Comparison of ENCODE assay signal across 8 cellular contexts in the genomic region with DNA sequence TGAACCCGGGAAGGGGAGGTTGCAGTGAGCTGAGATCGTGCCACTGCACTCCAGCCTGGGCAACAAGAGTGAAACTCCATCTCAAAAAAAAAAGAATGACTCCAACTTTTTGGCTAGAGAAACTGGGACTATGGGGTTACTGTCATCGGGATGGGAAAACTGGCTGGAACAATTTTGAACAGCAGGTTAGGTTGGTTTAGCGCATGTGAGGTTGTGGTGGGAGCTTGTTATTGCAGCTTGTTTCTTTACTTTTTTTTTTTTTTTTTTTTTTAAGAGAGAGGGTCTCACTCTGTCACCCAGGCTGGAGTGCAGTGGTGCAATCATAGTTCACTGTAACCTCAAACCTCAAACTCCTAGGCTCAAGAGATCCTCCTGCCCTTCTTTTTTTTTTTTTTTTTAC. TPM values are rescaled to one million over a fixed set of nuclear protein-coding genes. Genes with fewer than 3 reads are reported as not detected.
DNase-seq lines count a peak whose midpoint lies in the region; ATAC-seq and TF ChIP-seq lines count a peak whose summit lies in the region.
"Not testable (repeated sequence)": the region's sequence is repeated elsewhere in the genome, so short reads cannot be mapped to it uniquely, and the experiment has no call there.
"Had no signal": no experiment of that assay in that cellular context is flagged by ENCODE, and none has a peak within 500 bp of the region (broad histone marks: within the 10 kb centered on the region; RNA-seq: fewer than 3 reads in every experiment).

No MANE protein-coding gene starts in this region.

- not testable (repeated sequence) for H3K9me3 ChIP-seq in IMR-90 (ENCODE audit: control insufficient read depth, insufficient read depth, low read length); endodermal cell (ENCODE audit: control insufficient read depth, low read length)

- H3K36me3 Mint-ChIP-seq in activated CD4-positive, alpha-beta memory T cell treated with anti-CD3 and anti-CD28 coated beads for 36 hours, result peaks cover 21% of the 10 kb centered on the region
- H3K36me3 Mint-ChIP-seq in endodermal cell (ENCODE audit: low read depth) (peaks cover 52% of the 10 kb centered on the region), progenitor cell of endocrine pancreas (ENCODE audit: insufficient read depth) (peaks cover 13% of the 10 kb centered on the region)

- in situ Hi-C loops in IMR-90 (cut with MboI; ENCODE audit: low sequenced_read_pairs), result not testable (repeated sequence)
- in situ Hi-C loops in astrocyte of the cerebellum (cut with HindIII; ENCODE audit: low sequenced_read_pairs), result loop anchor here (5.0 kb wide), 1 partner anchor 101 kb away; no protein-coding TSS in a partner anchor

- not testable (repeated sequence) for H3K27ac ChIP-seq in IMR-90 (ENCODE audit: insufficient read depth, low read length); endodermal cell (ENCODE audit: low read depth, low read length)

- H4K91ac ChIP-seq in IMR-90 (ENCODE audit: insufficient read depth, low read depth, low read length), result not testable (repeated sequence)

- H4K20me1 ChIP-seq in IMR-90 (ENCODE audit: insufficient read depth, low read length), result peaks cover 27% of the 10 kb centered on the region

- H2AK9ac ChIP-seq in IMR-90 (replicated peaks; ENCODE audit: low read depth, low read length, poor library complexity), result not testable (repeated sequence)

- intact Hi-C loops in IMR-90 (cut with micrococcal nuclease); activated CD4-positive, alpha-beta memory T cell treated with anti-CD3 and anti-CD28 coated beads for 36 hours (cut with micrococcal nuclease): not testable (repeated sequence)

- not testable (repeated sequence) for H3K4me3 ChIP-seq in IMR-90 (ENCODE audit: insufficient read depth, low read depth, low read length); NB4 (ENCODE audit: low read depth, low read length); astrocyte of the cerebellum (ENCODE audit: low read depth, low read length); endodermal cell (ENCODE audit: low read length)

- not testable (repeated sequence) for H3K56ac ChIP-seq in IMR-90 (ENCODE audit: extremely low read depth, insufficient read depth, low read length)

- H3K4me2 ChIP-seq in IMR-90 (ENCODE audit: low read depth, low read length), result not testable (repeated sequence)

- 100% methylated on average over 2 of the region's 4 CpGs; no CpG with 5 or more reads in 1 of the 2 experiments for WGBS in IMR-90 (ENCODE audit: extremely low coverage in 2 of 2, insufficient read length in 1 of 2), 2 experiments
- WGBS in endodermal cell (ENCODE audit: insufficient coverage in 1 of 2, insufficient read length in 1 of 2), 2 experiments, result 93 to 97% methylated on average over 2 to 4 of the region's 4 CpGs

- peak overlapping the region; percentile 1 for H3K27ac Mint-ChIP-seq in activated CD4-positive, alpha-beta memory T cell treated with anti-CD3 and anti-CD28 coated beads for 36 hours
- not testable (repeated sequence) for H3K27ac Mint-ChIP-seq in endodermal cell
- peak overlapping the region; percentile 5 for H3K27ac Mint-ChIP-seq in progenitor cell of endocrine pancreas

- H2BK120ac ChIP-seq in IMR-90 (ENCODE audit: low read depth, low read length), result not testable (repeated sequence)

- not testable (repeated sequence) for H3K9ac ChIP-seq in IMR-90 (ENCODE audit: low read depth, low read length); endodermal cell (ENCODE audit: extremely low read depth, low read length, poor library complexity, severe bottlenecking)

- H3K4ac ChIP-seq in IMR-90 (ENCODE audit: low read depth, low read length), result 0 out of 2 replicates have a peak overlapping the region, but pooled peaks have one; percentile 21

- DNase-seq in DMS 273 (lab: John Stamatoyannopoulos, UW; ENCODE audit: unreplicated experiment) (peak; percentile 14), NB4 (ENCODE audit: low read depth) (peak; percentile 48)
- not testable (repeated sequence) for DNase-seq in IMR-90; activated CD4-positive, alpha-beta memory T cell treated with anti-CD3 and anti-CD28 coated beads for 36 hours; astrocyte of the cerebellum (ENCODE audit: low read depth); endodermal cell; progenitor cell of endocrine pancreas (ENCODE audit: low spot score, unreplicated experiment)

- H3K9me1 ChIP-seq in IMR-90 (ENCODE audit: insufficient read depth, low read length), result not testable (repeated sequence)

- not testable (repeated sequence) for H4K5ac ChIP-seq in IMR-90 (ENCODE audit: low read depth, low read length)

- POLR2A ChIA-PET in IMR-90 (lab: Charles Lee; ENCODE audit: unreplicated experiment), result not testable (repeated sequence)
- POLR2A ChIA-PET in activated CD4-positive, alpha-beta memory T cell treated with anti-CD3 and anti-CD28 coated beads for 36 hours (lab: Charles Lee), result interaction anchor here (1.1 kb wide), 2 partner anchors 13 to 24 kb away, joined by 3 to 4 read pairs; no protein-coding TSS in a partner anchor

- BruUV-seq in IMR-90 (replicated peaks; lab: Mats Ljungman, UMichigan), result not testable (repeated sequence)

- H3K27me3 ChIP-seq in IMR-90 (ENCODE audit: control insufficient read depth, insufficient read depth, low read length); endodermal cell (ENCODE audit: control insufficient read depth, insufficient read depth, low read length, poor library complexity, severe bottlenecking): not testable (repeated sequence)

- not testable (repeated sequence) for H4K8ac ChIP-seq in IMR-90 (ENCODE audit: low read depth in 2 of 2, low read length in 2 of 2)

- CTCF ChIA-PET in IMR-90 (lab: Yijun Ruan, JAX), result interaction anchor here (0.6 to 1.5 kb wide), 4 partner anchors 12 to 70 kb away, joined by 3 to 5 read pairs (median 3); no protein-coding TSS in a partner anchor
- CTCF ChIA-PET in activated CD4-positive, alpha-beta memory T cell treated with anti-CD3 and anti-CD28 coated beads for 36 hours (lab: Charles Lee), result interaction anchor here (0.6 to 2.8 kb wide), 4 partner anchors 11 to 134 kb away, joined by 3 to 10 read pairs (median 4); no protein-coding TSS in a partner anchor

- not testable (repeated sequence) for H2BK5ac ChIP-seq in IMR-90 (ENCODE audit: low read depth, low read length, poor library complexity, severe bottlenecking)

- H2BK15ac ChIP-seq in IMR-90 (ENCODE audit: low read depth, low read length), result not testable (repeated sequence)

- not testable (repeated sequence) for H3K4me3 Mint-ChIP-seq in activated CD4-positive, alpha-beta memory T cell treated with anti-CD3 and anti-CD28 coated beads for 36 hours; endodermal cell; progenitor cell of endocrine pancreas (ENCODE audit: low read depth)

- not testable (repeated sequence) for H2AFZ ChIP-seq in IMR-90 (replicated peaks; ENCODE audit: low read length, poor library complexity)

- 0 out of 2 replicates have a peak overlapping the region, but pooled peaks have one; percentile 75 for H2AK5ac ChIP-seq in IMR-90 (ENCODE audit: low read depth, low read length)

- peaks cover 13% of the 10 kb centered on the region for H3K4me1 ChIP-seq in IMR-90 (ENCODE audit: control insufficient read depth, insufficient read depth, low read length)
- H3K4me1 ChIP-seq in endodermal cell (ENCODE audit: control insufficient read depth, insufficient read depth, low read length), result not testable (repeated sequence)

- TF ChIP-seq RAD21 in IMR-90 (IDR thresholded peaks at IDR 0.05; ENCODE audit: low read length), result not testable (repeated sequence)

- ATAC-seq in IMR-90 (ENCODE audit: low read depth), result not testable (repeated sequence)

- H3K4me1 Mint-ChIP-seq in activated CD4-positive, alpha-beta memory T cell treated with anti-CD3 and anti-CD28 coated beads for 36 hours (ENCODE audit: low read depth), result peaks cover 41% of the 10 kb centered on the region
- H3K4me1 Mint-ChIP-seq in endodermal cell, result peaks cover 12% of the 10 kb centered on the region
- not testable (repeated sequence) for H3K4me1 Mint-ChIP-seq in progenitor cell of endocrine pancreas (ENCODE audit: low read depth)

- H3K9me3 Mint-ChIP-seq in activated CD4-positive, alpha-beta memory T cell treated with anti-CD3 and anti-CD28 coated beads for 36 hours; endodermal cell; progenitor cell of endocrine pancreas (ENCODE audit: low read depth): not testable (repeated sequence)

- H2BK20ac ChIP-seq in IMR-90 (ENCODE audit: low read depth, low read length), result not testable (repeated sequence)

- dilution Hi-C loops in IMR-90 (cut with HindIII; ENCODE audit: low sequenced_read_pairs, unreplicated experiment), result not testable (repeated sequence)

- H3K14ac ChIP-seq in IMR-90 (replicated peaks; ENCODE audit: low read depth, low read length), result not testable (repeated sequence)

- not testable (repeated sequence) for H3K23ac ChIP-seq in IMR-90 (ENCODE audit: low read depth, low read length)

- H3K27me3 Mint-ChIP-seq in activated CD4-positive, alpha-beta memory T cell treated with anti-CD3 and anti-CD28 coated beads for 36 hours; endodermal cell (ENCODE audit: insufficient read depth); progenitor cell of endocrine pancreas: not testable (repeated sequence)

- H3K79me1 ChIP-seq in IMR-90 (ENCODE audit: low read depth in 1 of 2, low read length in 2 of 2), result peaks cover 18 to 60% of the 10 kb centered on the region in 2 experiments

- not testable (repeated sequence) for H3K36me3 ChIP-seq in IMR-90 (ENCODE audit: control insufficient read depth, insufficient read depth, low read length)
- peaks cover 81% of the 10 kb centered on the region for H3K36me3 ChIP-seq in endodermal cell (ENCODE audit: control insufficient read depth, insufficient read depth, low read length)

- H3K18ac ChIP-seq in IMR-90 (ENCODE audit: low read depth, low read length), result not testable (repeated sequence)

- not testable (repeated sequence) for TF ChIP-seq CTCF in IMR-90 (conservative IDR thresholded peaks at IDR 0.05; ENCODE audit: low read depth, low read length); NB4 (IDR thresholded peaks at IDR 0.05; ENCODE audit: low read depth, low read length); progenitor cell of endocrine pancreas (IDR thresholded peaks at IDR 0.05; ENCODE audit: unreplicated experiment)
- TF ChIP-seq CTCF in astrocyte of the cerebellum (IDR thresholded peaks at IDR 0.05; ENCODE audit: low read depth, low read length, missing control alignments) (peak; percentile 6), endodermal cell (conservative IDR thresholded peaks at IDR 0.05) (peak; percentile 46)

- TF ChIP-seq POLR2A in IMR-90 (IDR thresholded peaks at IDR 0.05; ENCODE audit: low read depth, low read length); NB4 (IDR thresholded peaks at IDR 0.05; ENCODE audit: extremely low read depth, insufficient read length): not testable (repeated sequence)

RNA-seq across cellular contexts. Expression of gene CBFB, which starts 12.6 kb away (rescaled TPM):
- total RNA-seq in IMR-90 (2012; rRNA removed) (48.0 and 110 TPM in 2 replicates), endodermal cell (10 to 100 TPM; 93.9 to 95.2 TPM), progenitor cell of endocrine pancreas (86.6 and 87.3 TPM in 2 replicates)
- 39.8 and 44.2 TPM in 2 replicates for polyA plus RNA-seq in IMR-90 (2012; rRNA removed)
- 21.2 and 26.2 TPM in 2 replicates for polyA plus RNA-seq in IMR-90 (2012; cell fraction: cytosol; rRNA removed)
- 21.3 and 21.6 TPM in 2 replicates for polyA plus RNA-seq in IMR-90 (2012; cell fraction: nucleus; rRNA removed; ENCODE audit: low replicate concordance)
- total RNA-seq in activated CD4-positive, alpha-beta memory T cell treated with anti-CD3 and anti-CD28 coated beads for 36 hours, result 100 to 1,000 TPM; 155 to 163 TPM
- 59.8 TPM for polyA plus RNA-seq in endodermal cell (2013, experiment 1 of 2)
- polyA plus RNA-seq in endodermal cell (2013, experiment 2 of 2), result 69.1 TPM

RNA-seq across cellular contexts. Expression of gene CES4A, which starts 53.1 kb away (rescaled TPM):
- 0.72 and 0.83 TPM in 2 replicates for total RNA-seq in IMR-90 (2012; rRNA removed)
- 4.0 and 4.7 TPM in 2 replicates for polyA plus RNA-seq in IMR-90 (2012; rRNA removed)
- polyA plus RNA-seq in IMR-90 (2012; cell fraction: cytosol; rRNA removed), result 1.7 and 2.2 TPM in 2 replicates
- 43.1 and 51.7 TPM in 2 replicates for polyA plus RNA-seq in IMR-90 (2012; cell fraction: nucleus; rRNA removed; ENCODE audit: low replicate concordance)
- 10 to 100 TPM; 25.0 to 25.9 TPM for total RNA-seq in activated CD4-positive, alpha-beta memory T cell treated with anti-CD3 and anti-CD28 coated beads for 36 hours
- 1 to 10 TPM; 3.0 to 3.8 TPM for total RNA-seq in endodermal cell
- 1.5 TPM for polyA plus RNA-seq in endodermal cell (2013, experiment 1 of 2)
- 1.9 TPM for polyA plus RNA-seq in endodermal cell (2013, experiment 2 of 2)
- 4.6 and 5.2 TPM in 2 replicates for total RNA-seq in progenitor cell of endocrine pancreas
- total RNA-seq: A172 had no signal
